Comparison of ENCODE assay signal across 1 cellular context in genomic region chr17:50148226-50149098, GRCh38.
TF ChIP-seq lines count a peak whose summit lies in the region.

No MANE protein-coding gene starts in this region.

TF ChIP-seq in endothelial cell of umbilical vein, 7 proteins besides CTCF, POLR2A, EP300 and RAD21:
- no peak for TF ChIP-seq MYC (IDR thresholded peaks at IDR 0.05; ENCODE audit: low read depth, low read length)
- no peak for TF ChIP-seq MAX (IDR thresholded peaks at IDR 0.05; ENCODE audit: insufficient read depth, insufficient read length)
